9 cellular contexts compared by ENCODE assay signal in the genomic region with DNA sequence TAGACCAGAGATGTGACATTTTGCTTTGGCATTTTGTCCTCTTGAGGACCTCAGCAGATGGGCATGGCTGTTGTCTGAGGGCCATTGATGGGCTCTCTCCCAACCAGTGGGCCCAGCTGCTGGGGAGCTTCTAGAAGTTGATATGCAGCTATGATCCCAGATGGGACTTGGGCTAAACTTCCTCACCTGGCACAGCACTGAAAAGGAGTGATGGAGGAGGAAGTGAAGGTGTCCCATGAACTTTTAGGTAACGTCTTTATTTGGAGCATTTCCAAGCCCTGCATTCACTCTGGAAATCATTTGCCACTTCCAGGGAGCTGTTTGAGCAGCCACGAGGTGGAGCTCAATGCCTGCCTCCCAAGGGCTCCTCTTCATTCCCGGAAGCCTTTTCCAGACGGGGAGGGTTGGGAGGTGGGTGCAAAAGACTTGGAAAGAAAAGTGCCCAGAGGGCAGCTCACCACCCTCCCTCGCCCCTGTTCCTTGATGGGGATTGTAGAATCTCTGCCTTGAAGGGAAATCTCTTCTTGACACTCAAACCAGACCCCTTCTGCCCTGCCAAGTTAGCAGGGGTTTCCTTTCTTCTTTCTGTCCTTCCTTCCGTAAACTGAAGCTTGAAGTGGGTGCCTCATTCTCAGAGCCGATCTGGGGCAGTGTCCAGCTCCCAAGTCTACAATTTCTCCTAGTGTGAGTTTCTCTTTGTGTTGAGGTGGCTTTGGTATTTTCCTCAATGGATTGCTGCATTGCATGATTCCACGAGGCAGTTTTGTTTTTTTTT. TPM values are rescaled to one million over a fixed set of nuclear protein-coding genes. Genes with fewer than 3 reads are reported as not detected.
DNase-seq lines count a peak whose midpoint lies in the region; ATAC-seq and TF ChIP-seq lines count a peak whose summit lies in the region.
"Had no signal": no experiment of that assay in that cellular context is flagged by ENCODE, and none has a peak within 500 bp of the region (broad histone marks: within the 10 kb centered on the region; RNA-seq: fewer than 3 reads in every experiment).

No MANE protein-coding gene starts in this region.

- H3K9me3 ChIP-seq in osteoblast (ENCODE audit: low read depth, low read length) (no peaks in the 10 kb centered on the region), right atrium auricular region (no peaks in the 10 kb centered on the region)

- peak overlapping the region; percentile 58 for H3K4me2 ChIP-seq in osteoblast (ENCODE audit: insufficient read depth, low read length)

- peak; percentile 69 for DNase-seq in Daoy (ENCODE audit: low read depth)
- DNase-seq in NCI-H2029 treated with DMSO at 0.1 percent for 48 hours (lab: John Stamatoyannopoulos, UW) = peak; percentile 40
- DNase-seq in cerebellar cortex (ENCODE audit: low spot score) = peak; percentile 49
- peak; percentile 88 for DNase-seq in osteoblast (ENCODE audit: insufficient read length, low spot score, missing footprints)
- DNase-seq in right atrium auricular region (ENCODE audit: low spot score) = no peak
- DNase-seq in superior temporal gyrus (ENCODE audit: extremely low spot score) = no peak
- DNase-seq: stimulated activated CD4-positive, alpha-beta T cell treated with anti-CD3 and anti-CD28 coated beads, Interleukin-4, amount 100 ng/mL, for 24 hours had no signal

- H2AFZ ChIP-seq in osteoblast (ENCODE audit: low read length) = peak overlapping the region; percentile 67

- no peak overlapping the region for H3K27ac ChIP-seq in osteoblast (ENCODE audit: low read depth, low read length)
- H3K27ac ChIP-seq in right atrium auricular region = no peak overlapping the region

- no peaks in the 10 kb centered on the region for H3K36me3 ChIP-seq in osteoblast (ENCODE audit: insufficient read depth, low read length)
- H3K36me3 ChIP-seq in right atrium auricular region = no peaks in the 10 kb centered on the region

- no peaks in the 10 kb centered on the region for H4K20me1 ChIP-seq in osteoblast (ENCODE audit: insufficient read depth, low read length)

- TF ChIP-seq CTCF in osteoblast (IDR thresholded peaks at IDR 0.05; ENCODE audit: extremely low read depth, low read depth, low read length) = peak; percentile 55
- peak in 1 of 2 donors; percentile 26 for TF ChIP-seq CTCF in right atrium auricular region (IDR thresholded peaks at IDR 0.05)

- no peaks in the 10 kb centered on the region for H3K79me2 ChIP-seq in osteoblast (ENCODE audit: insufficient read depth, low read length)

- no peak for ATAC-seq in GM19455 (IDR thresholded peaks at IDR 0.05; ENCODE audit: unreplicated experiment)
- ATAC-seq in GM21515 (IDR thresholded peaks at IDR 0.05; ENCODE audit: unreplicated experiment) = no peak

- H3K4me1 ChIP-seq in osteoblast (ENCODE audit: insufficient read depth, low read length) (no peaks in the 10 kb centered on the region), right atrium auricular region (no peaks in the 10 kb centered on the region)

- H3K4me3 ChIP-seq in osteoblast (ENCODE audit: insufficient read depth, low read length) (peak overlapping the region; percentile 38), right atrium auricular region (no peak overlapping the region)

- H3K27me3 ChIP-seq in osteoblast (ENCODE audit: insufficient read depth, low read length) (peaks cover 48% of the 10 kb centered on the region), right atrium auricular region (no peaks in the 10 kb centered on the region)

RNA-seq across cellular contexts. Expression of a gene that starts 18.1 kb away (rescaled TPM):
- not detected in 2 replicates for total RNA-seq in Daoy (2014; rRNA removed; shearing (Covaris generic))
- not detected in 2 replicates for total RNA-seq in osteoblast
- not detected for total RNA-seq in right atrium auricular region

RNA-seq across cellular contexts. Expression of a gene that starts 24.9 kb away (rescaled TPM):
- total RNA-seq in Daoy (2014; rRNA removed; shearing (Covaris generic)) = 0.29 TPM in 1 of 2 replicates, not detected in the other
- total RNA-seq in osteoblast (not detected in 2 replicates), right atrium auricular region (1 to 10 TPM in 1 of 2 donors, under 1 TPM in 1; 0.33 to 3.1 TPM)

Comparison
In these comparisons a context has a peak if more than half of its experiments do, and no peak if none do; other contexts are left out.
1. DNase-seq: peak in Daoy (single experiment), NCI-H2029 treated with DMSO at 0.1 percent for 48 hours (single experiment), cerebellar cortex (single experiment) and osteoblast (single experiment); none in right atrium auricular region (single experiment) and superior temporal gyrus (single experiment).